In the genomic region with DNA sequence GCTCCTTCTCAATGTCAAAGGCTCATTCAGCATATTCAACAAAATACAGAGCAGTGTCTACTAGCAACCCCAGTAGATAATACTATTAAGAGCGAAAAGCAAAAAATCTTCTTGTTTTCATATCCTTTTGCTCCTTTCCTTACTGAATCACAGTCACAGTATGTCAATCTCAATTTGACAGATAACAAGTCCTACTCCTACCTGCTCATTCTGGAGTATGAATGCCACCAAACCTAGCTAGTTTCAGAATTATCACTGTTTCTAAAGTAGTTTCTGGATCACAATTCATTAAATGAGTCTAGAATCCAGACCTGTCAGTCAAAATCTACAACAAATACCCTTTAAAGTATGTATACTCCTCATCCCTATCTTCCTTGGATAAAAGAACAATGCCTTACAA, we compare ENCODE assay signal across 24 cellular contexts.
"Had no signal": no experiment of that assay in that cellular context is flagged by ENCODE, and none has a peak within 500 bp of the region (broad histone marks: within the 10 kb centered on the region; RNA-seq: fewer than 3 reads in every experiment).

No MANE protein-coding gene starts in this region.

- H3K4me1 ChIP-seq: lower lobe of right lung, parathyroid adenoma, psoas muscle, upper lobe of right lung had no signal

- H3K4me3 ChIP-seq: hepatocyte, left ventricle myocardium inferior, lower lobe of right lung, psoas muscle, right lobe of liver, tibial artery, upper lobe of right lung had no signal

- H2AFZ ChIP-seq: hepatocyte, parathyroid adenoma had no signal

- H3K4me2 ChIP-seq: hepatocyte had no signal

- H3K27me3 Mint-ChIP-seq: memory B cell; naive B cell; stimulated activated memory B cell treated with anti-CD40 and anti-IgM and Interleukin-4, amounts not matched to agents 10 μg/mL and 1 μg/mL and 100 μg/mL, for 72 hours; stimulated activated naive CD8-positive, alpha-beta T cell treated with anti-CD3 and anti-CD28 coated beads, Interleukin-15, Interleukin-2, amounts not matched to agents 100 ng/mL and 50 ng/mL, for 24 hours had no signal

- H3K4me1 Mint-ChIP-seq: nephron had no signal

- H3K9ac ChIP-seq: parathyroid adenoma had no signal

- H3K9me3 Mint-ChIP-seq: memory B cell; naive B cell; nephron; stimulated activated memory B cell treated with anti-CD40 and anti-IgM and Interleukin-4, amounts not matched to agents 10 μg/mL and 1 μg/mL and 100 μg/mL, for 72 hours; stimulated activated naive CD8-positive, alpha-beta T cell treated with anti-CD3 and anti-CD28 coated beads, Interleukin-15, Interleukin-2, amounts not matched to agents 100 ng/mL and 50 ng/mL, for 24 hours had no signal

- DNase-seq: dermis blood vessel endothelial cell; erythroblast; foreskin melanocyte; head of caudate nucleus; kidney; left cardiac atrium; left ventricle myocardium inferior; lower lobe of right lung; naive B cell; psoas muscle; retina; right lobe of liver; stimulated activated CD4-positive, alpha-beta T cell treated with anti-CD3 and anti-CD28 coated beads, Interleukin-4, amount 100 ng/mL, for 1 hour; stimulated activated CD8-positive, alpha-beta memory T cell treated with anti-CD3 and anti-CD28 coated beads, Interleukin-4, amount 100 ng/mL, for 48 hours; tibial artery; upper lobe of right lung had no signal

- H3K4me3 Mint-ChIP-seq: memory B cell; naive B cell; nephron; stimulated activated memory B cell treated with anti-CD40 and anti-IgM and Interleukin-4, amounts not matched to agents 10 μg/mL and 1 μg/mL and 100 μg/mL, for 72 hours; stimulated activated naive CD8-positive, alpha-beta T cell treated with anti-CD3 and anti-CD28 coated beads, Interleukin-15, Interleukin-2, amounts not matched to agents 100 ng/mL and 50 ng/mL, for 24 hours had no signal

- H3K9me3 ChIP-seq: left ventricle myocardium inferior, lower lobe of right lung, psoas muscle, right lobe of liver, tibial artery, upper lobe of right lung had no signal

- FAIRE-seq: colon, endothelial cell of umbilical vein, kidney had no signal

- H3K27ac ChIP-seq: hepatocyte, left ventricle myocardium inferior, lower lobe of right lung, parathyroid adenoma, psoas muscle, right lobe of liver, tibial artery, upper lobe of right lung had no signal

- ATAC-seq: left cardiac atrium; lower lobe of right lung; psoas muscle; right lobe of liver; stimulated activated memory B cell treated with anti-CD40 and anti-IgM and Interleukin-4, amounts not matched to agents 10 μg/mL and 1 μg/mL and 100 μg/mL, for 72 hours; upper lobe of right lung had no signal

- H3K27me3 ChIP-seq: hepatocyte, right lobe of liver, tibial artery, upper lobe of right lung had no signal

- H3K27ac Mint-ChIP-seq: memory B cell; nephron; stimulated activated memory B cell treated with anti-CD40 and anti-IgM and Interleukin-4, amounts not matched to agents 10 μg/mL and 1 μg/mL and 100 μg/mL, for 72 hours; stimulated activated naive CD8-positive, alpha-beta T cell treated with anti-CD3 and anti-CD28 coated beads, Interleukin-15, Interleukin-2, amounts not matched to agents 100 ng/mL and 50 ng/mL, for 24 hours had no signal
